In the genomic region with DNA sequence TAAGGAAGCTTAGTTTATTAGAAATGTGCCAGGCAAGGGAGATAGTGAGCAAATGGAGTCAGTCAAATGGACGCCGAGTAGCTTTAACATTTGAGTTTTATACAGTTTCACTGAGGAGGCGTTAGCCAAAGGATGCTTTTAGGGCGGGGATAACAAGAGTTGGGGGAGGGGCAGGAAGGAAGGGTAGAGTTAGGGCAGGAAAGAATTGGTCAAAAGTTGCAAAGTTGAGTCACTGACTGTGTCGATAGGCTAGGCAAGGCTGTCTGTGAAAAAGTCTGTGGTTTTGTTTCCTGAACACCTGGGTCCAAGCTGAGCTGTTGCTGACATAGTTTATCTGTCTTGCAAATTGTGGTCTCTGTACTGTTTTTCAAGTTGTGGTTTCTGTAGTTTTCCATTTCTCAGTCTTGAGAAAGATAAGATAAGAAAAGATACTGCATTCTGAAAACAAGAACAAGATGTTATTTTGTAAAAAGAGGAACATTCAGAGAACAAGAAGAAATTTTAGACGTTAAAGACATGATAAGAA, we compare ENCODE assay signal across 9 cellular contexts.
DNase-seq lines count a peak whose midpoint lies in the region; ATAC-seq and TF ChIP-seq lines count a peak whose summit lies in the region.
"Had no signal": no experiment of that assay in that cellular context is flagged by ENCODE, and none has a peak within 500 bp of the region (broad histone marks: within the 10 kb centered on the region; RNA-seq: fewer than 3 reads in every experiment).

No MANE protein-coding gene starts in this region.

- CTCF ChIA-PET in IMR-90 (lab: Yijun Ruan, JAX): no interaction called here
- CTCF ChIA-PET in activated CD4-positive, alpha-beta memory T cell treated with anti-CD3 and anti-CD28 coated beads for 36 hours (lab: Charles Lee): interaction anchor here (0.6 to 1.4 kb wide), 4 partner anchors 13 to 88 kb away, joined by 3 read pairs; no protein-coding TSS in a partner anchor

- H3K4me2 ChIP-seq in IMR-90 (ENCODE audit: low read depth, low read length): no peak overlapping the region

- POLR2A ChIA-PET in IMR-90 (lab: Charles Lee; ENCODE audit: unreplicated experiment): interaction anchor here (0.7 to 1.0 kb wide), 2 partner anchors 16 to 62 kb away, joined by 3 to 6 read pairs; no protein-coding TSS in a partner anchor
- POLR2A ChIA-PET in activated CD4-positive, alpha-beta memory T cell treated with anti-CD3 and anti-CD28 coated beads for 36 hours (lab: Charles Lee): interaction anchor here (0.7 to 2.0 kb wide), 10 partner anchors 22 to 214 kb away, joined by 3 to 8 read pairs (median 4); partner anchors contain the start of genes AMN1 and RESF1

- no peak overlapping the region for H2AK9ac ChIP-seq in IMR-90 (replicated peaks; ENCODE audit: low read depth, low read length, poor library complexity)

- H3K4ac ChIP-seq in IMR-90 (ENCODE audit: low read depth, low read length): no peak overlapping the region

- dilution Hi-C loops in IMR-90 (cut with HindIII; ENCODE audit: low sequenced_read_pairs, unreplicated experiment): no loop called here

- no peaks in the 10 kb centered on the region for H3K79me1 ChIP-seq in IMR-90 (ENCODE audit: low read depth in 1 of 2, low read length in 2 of 2)

- H4K5ac ChIP-seq in IMR-90 (ENCODE audit: low read depth, low read length): no peak overlapping the region

- intact Hi-C loops in IMR-90 (cut with micrococcal nuclease): no loop called here
- intact Hi-C loops in activated CD4-positive, alpha-beta memory T cell treated with anti-CD3 and anti-CD28 coated beads for 36 hours (cut with micrococcal nuclease): loop anchor here (1.0 to 5.0 kb wide), 17 partner anchors 21 to 575 kb away; partner anchors contain the start of genes AMN1, ETFBKMT and RESF1

- no peak overlapping the region for H2BK120ac ChIP-seq in IMR-90 (ENCODE audit: low read depth, low read length)

- H2AK5ac ChIP-seq in IMR-90 (ENCODE audit: low read depth, low read length): no peak overlapping the region

- 21% methylated on average over 2 of the region's 6 CpGs; no CpG with 5 or more reads in 1 of the 2 experiments for WGBS in IMR-90 (ENCODE audit: extremely low coverage in 2 of 2, insufficient read length in 1 of 2), 2 experiments

- no peaks in the 10 kb centered on the region for H4K20me1 ChIP-seq in IMR-90 (ENCODE audit: insufficient read depth, low read length)

- in situ Hi-C loops in IMR-90 (cut with MboI; ENCODE audit: low sequenced_read_pairs): no loop called here

- H3K9me3 ChIP-seq in IMR-90 (ENCODE audit: control insufficient read depth, insufficient read depth, low read length): no peaks in the 10 kb centered on the region

- TF ChIP-seq RAD21 in IMR-90 (IDR thresholded peaks at IDR 0.05; ENCODE audit: low read length): no peak

- DNase-seq in CD1c-positive myeloid dendritic cell (ENCODE audit: extremely low spot score): peak; percentile 70
- peak; percentile 38 for DNase-seq in IMR-90
- DNase-seq in activated CD4-positive, alpha-beta memory T cell treated with anti-CD3 and anti-CD28 coated beads for 36 hours: peak; percentile 92
- peak; percentile 89 for DNase-seq in stimulated activated CD4-positive, alpha-beta T cell treated with anti-CD3 and anti-CD28 coated beads, Interleukin-1b, Interleukin-23, amount 100 ng/mL, for 48 hours
- no peak for DNase-seq in NCI-H510A treated with DMSO at 0.1 percent for 48 hours (lab: John Stamatoyannopoulos, UW)
- DNase-seq in hippocampal formation (lab: John Stamatoyannopoulos, UW): no peak

- H3K27ac Mint-ChIP-seq in activated CD4-positive, alpha-beta memory T cell treated with anti-CD3 and anti-CD28 coated beads for 36 hours: peak overlapping the region; percentile 95

- H3K36me3 ChIP-seq in IMR-90 (ENCODE audit: control insufficient read depth, insufficient read depth, low read length): no peaks in the 10 kb centered on the region

- H2BK5ac ChIP-seq in IMR-90 (ENCODE audit: low read depth, low read length, poor library complexity, severe bottlenecking): no peak overlapping the region

- no peak overlapping the region for H4K8ac ChIP-seq in IMR-90 (ENCODE audit: low read depth in 2 of 2, low read length in 2 of 2)

- no peak overlapping the region for H3K4me3 ChIP-seq in IMR-90 (ENCODE audit: insufficient read depth, low read depth, low read length)

- H3K14ac ChIP-seq in IMR-90 (replicated peaks; ENCODE audit: low read depth, low read length): no peak overlapping the region

- no peak for TF ChIP-seq CTCF in IMR-90 (conservative IDR thresholded peaks at IDR 0.05; ENCODE audit: low read depth, low read length)

- no peaks in the 10 kb centered on the region for H3K4me1 ChIP-seq in IMR-90 (ENCODE audit: control insufficient read depth, insufficient read depth, low read length)

- H2BK15ac ChIP-seq in IMR-90 (ENCODE audit: low read depth, low read length): no peak overlapping the region

- H2BK20ac ChIP-seq in IMR-90 (ENCODE audit: low read depth, low read length): no peak overlapping the region

- H3K27me3 ChIP-seq in IMR-90 (ENCODE audit: control insufficient read depth, insufficient read depth, low read length): peaks cover 4% of the 10 kb centered on the region; the same call in 1 of the 2 replicates

- no peak overlapping the region for H3K18ac ChIP-seq in IMR-90 (ENCODE audit: low read depth, low read length)

- H3K36me3 Mint-ChIP-seq in activated CD4-positive, alpha-beta memory T cell treated with anti-CD3 and anti-CD28 coated beads for 36 hours: peaks cover 53% of the 10 kb centered on the region

- no peak overlapping the region for H3K23ac ChIP-seq in IMR-90 (ENCODE audit: low read depth, low read length)

- no peak overlapping the region for H4K91ac ChIP-seq in IMR-90 (ENCODE audit: insufficient read depth, low read depth, low read length)

- H3K4me1 Mint-ChIP-seq in activated CD4-positive, alpha-beta memory T cell treated with anti-CD3 and anti-CD28 coated beads for 36 hours (ENCODE audit: low read depth): peaks cover 54% of the 10 kb centered on the region

- TF ChIP-seq POLR2A in IMR-90 (IDR thresholded peaks at IDR 0.05; ENCODE audit: low read depth, low read length): no peak

- BruUV-seq in IMR-90 (replicated peaks; lab: Mats Ljungman, UMichigan): no TSS peak

- peak; percentile 99 for ATAC-seq in GM21423 (IDR thresholded peaks at IDR 0.05; ENCODE audit: unreplicated experiment)
- ATAC-seq in IMR-90 (ENCODE audit: low read depth): no peak
- peak; percentile 94 for ATAC-seq in esophagus mucosa

- H3K9me1 ChIP-seq in IMR-90 (ENCODE audit: insufficient read depth, low read length): no peaks in the 10 kb centered on the region

- peaks cover 58% of the 10 kb centered on the region for H3K9me3 Mint-ChIP-seq in activated CD4-positive, alpha-beta memory T cell treated with anti-CD3 and anti-CD28 coated beads for 36 hours

- peak overlapping the region; percentile 52 for H3K4me3 Mint-ChIP-seq in activated CD4-positive, alpha-beta memory T cell treated with anti-CD3 and anti-CD28 coated beads for 36 hours

- H2AFZ ChIP-seq in IMR-90 (replicated peaks; ENCODE audit: low read length, poor library complexity): no peak overlapping the region

- H3K27me3 Mint-ChIP-seq in activated CD4-positive, alpha-beta memory T cell treated with anti-CD3 and anti-CD28 coated beads for 36 hours: no peaks in the 10 kb centered on the region

- H3K56ac ChIP-seq in IMR-90 (ENCODE audit: extremely low read depth, insufficient read depth, low read length): no peak overlapping the region

- H3K27ac ChIP-seq in IMR-90 (ENCODE audit: insufficient read depth, low read length): no peak overlapping the region
- H3K27ac ChIP-seq: C4-2B had no signal

- no peak overlapping the region for H3K9ac ChIP-seq in IMR-90 (ENCODE audit: low read depth, low read length)

TF ChIP-seq in IMR-90, 13 proteins besides CTCF, POLR2A, EP300 and RAD21:
- TF ChIP-seq RFX5 (IDR thresholded peaks at IDR 0.05; ENCODE audit: low read depth, low read length): no peak
- TF ChIP-seq, protein P1, sequence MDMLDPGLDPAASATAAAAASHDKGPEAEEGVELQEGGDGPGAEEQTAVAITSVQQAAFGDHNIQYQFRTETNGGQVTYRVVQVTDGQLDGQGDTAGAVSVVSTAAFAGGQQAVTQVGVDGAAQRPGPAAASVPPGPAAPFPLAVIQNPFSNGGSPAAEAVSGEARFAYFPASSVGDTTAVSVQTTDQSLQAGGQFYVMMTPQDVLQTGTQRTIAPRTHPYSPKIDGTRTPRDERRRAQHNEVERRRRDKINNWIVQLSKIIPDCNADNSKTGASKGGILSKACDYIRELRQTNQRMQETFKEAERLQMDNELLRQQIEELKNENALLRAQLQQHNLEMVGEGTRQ (IDR thresholded peaks at IDR 0.05; ENCODE audit: low read depth, low read length): no peak
- no peak for TF ChIP-seq CHD1 (IDR thresholded peaks at IDR 0.05; ENCODE audit: low read depth, low read length)
- TF ChIP-seq ELK1 (IDR thresholded peaks at IDR 0.05; ENCODE audit: borderline replicate concordance, low read depth, low read length): no peak
- no peak for TF ChIP-seq NFE2L2 (IDR thresholded peaks at IDR 0.05; ENCODE audit: low read depth, low read length)
- no peak for TF ChIP-seq SMC3 (IDR thresholded peaks at IDR 0.05; ENCODE audit: low read depth, low read length)

Comparison
In these comparisons a context has a peak if more than half of its experiments do, and no peak if none do; other contexts are left out.
1. DNase-seq: peak in CD1c-positive myeloid dendritic cell (single experiment), IMR-90 (single experiment), activated CD4-positive, alpha-beta memory T cell treated with anti-CD3 and anti-CD28 coated beads for 36 hours (single experiment) and stimulated activated CD4-positive, alpha-beta T cell treated with anti-CD3 and anti-CD28 coated beads, Interleukin-1b, Interleukin-23, amount 100 ng/mL, for 48 hours (single experiment); none in NCI-H510A treated with DMSO at 0.1 percent for 48 hours (single experiment) and hippocampal formation (0 of 2).